Comparison of ENCODE assay signal across 17 cellular contexts in genomic region chr3:172991424-172991996, GRCh38.
DNase-seq lines count a peak whose midpoint lies in the region; ATAC-seq, FAIRE-seq and TF ChIP-seq lines count a peak whose summit lies in the region.
"Had no signal": no experiment of that assay in that cellular context is flagged by ENCODE, and none has a peak within 500 bp of the region (broad histone marks: within the 10 kb centered on the region; RNA-seq: fewer than 3 reads in every experiment).

No MANE protein-coding gene starts in this region.

- H3K9me1 ChIP-seq in K562 (ENCODE audit: control insufficient read depth, insufficient read depth, low read length): no peaks in the 10 kb centered on the region

- FAIRE-seq in K562 (lab: Jason Lieb, UNC): peak; percentile 46
- FAIRE-seq: GM12891, GM18507 had no signal

- POLR2A ChIA-PET in PC-9 (lab: Charles Lee; ENCODE audit: unreplicated experiment) (no interaction called here), K562 (lab: Yijun Ruan, JAX) (interaction anchor here (0.6 to 1.2 kb wide), 2 partner anchors 20 to 45 kb away, joined by 3 read pairs; no protein-coding TSS in a partner anchor)

- H3K79me2 ChIP-seq in PC-9 (ENCODE audit: low read depth): no peaks in the 10 kb centered on the region
- H3K79me2 ChIP-seq in K562 (ENCODE audit: control insufficient read depth, insufficient read depth, low read length): no peaks in the 10 kb centered on the region
- H3K79me2 ChIP-seq in smooth muscle cell (ENCODE audit: low read depth): no peaks in the 10 kb centered on the region

- no peak for DNase-seq in PC-9
- no peak for DNase-seq in K562 (ENCODE audit: extremely low read depth in 1 of 4, low spot score in 3 of 4)
- DNase-seq in smooth muscle cell (lab: John Stamatoyannopoulos, UW; ENCODE audit: unreplicated experiment): no peak
- no peak for DNase-seq in NCI-H187 treated with DMSO at 0.1 percent for 48 hours (lab: John Stamatoyannopoulos, UW)
- no peak for DNase-seq in coronary artery (ENCODE audit: low spot score)
- DNase-seq in sigmoid colon: no peak
- DNase-seq: C1 segment of cervical spinal cord; Calu3; CD4-positive, alpha-beta memory T cell; COR-L47; DMS53; DMS79 treated with DMSO at 0.1 percent for 48 hours; GF-D8; H9 had no signal

- H3K27ac ChIP-seq in PC-9 (no peak overlapping the region), K562 (ENCODE audit: extremely low read depth, low read depth, low read length) (no peak overlapping the region), smooth muscle cell (ENCODE audit: low read depth) (no peak overlapping the region), coronary artery (no peak overlapping the region), sigmoid colon (no peak overlapping the region)

- intact Hi-C loops in PC-9 (cut with micrococcal nuclease; ENCODE audit: unreplicated experiment): no loop called here
- intact Hi-C loops in K562 (cut with micrococcal nuclease): loop anchor here (1.0 kb wide), 1 partner anchor 16 kb away; no protein-coding TSS in a partner anchor
- intact Hi-C loops in sigmoid colon (cut with DNase I): no loop called here

- no peaks in the 10 kb centered on the region for H3K9me2 ChIP-seq in PC-9 (ENCODE audit: insufficient read depth)

- TF ChIP-seq CTCF in PC-9 (conservative IDR thresholded peaks at IDR 0.05) (no peak), K562 (IDR thresholded peaks at IDR 0.05 in 2 of 3, conservative IDR thresholded peaks at IDR 0.05 in 1 of 3; ENCODE audit: insufficient read depth in 2 of 3, low read depth in 1 of 3, low read length in 3 of 3) (no peak), smooth muscle cell (IDR thresholded peaks at IDR 0.05; ENCODE audit: borderline replicate concordance, insufficient read depth, poor library complexity, severe bottlenecking) (no peak), coronary artery (IDR thresholded peaks at IDR 0.05) (no peak), sigmoid colon (IDR thresholded peaks at IDR 0.05) (no peak)

- H2AFZ ChIP-seq in PC-9 (peak overlapping the region; percentile 22; the same call in 1 of the 2 replicates), K562 (ENCODE audit: low read depth, low read length) (peak overlapping the region; percentile 57), smooth muscle cell (ENCODE audit: low read depth) (peak overlapping the region; percentile 44)
- H2AFZ ChIP-seq: GM23338 had no signal

- 0% methylated on average over 3 of the region's 3 CpGs for WGBS in K562 (ENCODE audit: insufficient coverage, low coverage, missing lambda C conversion rate)
- WGBS in smooth muscle cell (ENCODE audit: low lambda C conversion rate): 79% methylated on average over 3 of the region's 3 CpGs
- WGBS in sigmoid colon, 2 donors: 43 to 74% methylated on average over 3 of the region's 3 CpGs

- ATAC-seq in K562: peak; percentile 50
- ATAC-seq: GM23338 had no signal

- H3F3A ChIP-seq in PC-9 (ENCODE audit: insufficient read depth, low read depth): no peaks in the 10 kb centered on the region
- no peaks in the 10 kb centered on the region for H3F3A ChIP-seq in smooth muscle cell (ENCODE audit: low read depth)

- TF ChIP-seq POLR2A in K562 (conservative IDR thresholded peaks at IDR 0.05): no peak
- TF ChIP-seq POLR2A in sigmoid colon (IDR thresholded peaks at IDR 0.05): no peak

- BruUV-seq in PC-9 (replicated peaks; lab: Mats Ljungman, UMichigan): no TSS peak
- BruUV-seq in K562 (replicated peaks; lab: Mats Ljungman, UMichigan): no TSS peak

- CTCF ChIA-PET in PC-9 (lab: Charles Lee) (no interaction called here), K562 (lab: Yijun Ruan, JAX; ENCODE audit: low intra/inter-chr PET ratio) (no interaction called here)

- TF ChIP-seq RAD21 in K562 (CRISPR knock-in tag; conservative IDR thresholded peaks at IDR 0.05 in 1 of 2, IDR thresholded peaks at IDR 0.05 in 1 of 2): no peak

- H3K36me3 ChIP-seq in PC-9 (ENCODE audit: low read depth) (no peaks in the 10 kb centered on the region), K562 (ENCODE audit: control insufficient read depth, insufficient read depth, low read length) (no peaks in the 10 kb centered on the region), smooth muscle cell (ENCODE audit: low read depth) (no peaks in the 10 kb centered on the region), sigmoid colon (no peaks in the 10 kb centered on the region)

- H3K9ac ChIP-seq in K562 (ENCODE audit: insufficient read depth in 1 of 2, low read depth in 2 of 2, low read length in 2 of 2) (peak overlapping the region in 1 of 2 experiments; percentile 5; a peak in 1 of 4 replicates), smooth muscle cell (ENCODE audit: low read depth) (no peak overlapping the region)

- H3K4me3 ChIP-seq in PC-9 (no peak overlapping the region), K562 (no peak overlapping the region), smooth muscle cell (no peak overlapping the region), coronary artery (no peak overlapping the region), sigmoid colon (no peak overlapping the region)
- H3K4me3 ChIP-seq: GM23338 had no signal

- H3K4me1 ChIP-seq in PC-9 (replicated peaks; ENCODE audit: insufficient read depth) (no peaks in the 10 kb centered on the region), K562 (replicated peaks in 1 of 2; ENCODE audit: control insufficient read depth in 2 of 2, insufficient read depth in 2 of 2, low read length in 2 of 2) (peaks cover 0 to 11% of the 10 kb centered on the region in 2 experiments; a peak in 3 of 5 replicates), smooth muscle cell (ENCODE audit: low read depth) (peaks cover 9% of the 10 kb centered on the region), sigmoid colon (no peaks in the 10 kb centered on the region)

- in situ Hi-C loops in K562 (cut with MboI): no loop called here

- peak; percentile 84 for TF ChIP-seq EP300 in K562 (IDR thresholded peaks at IDR 0.05; ENCODE audit: low read length)
- no peak for TF ChIP-seq EP300 in sigmoid colon (IDR thresholded peaks at IDR 0.05)

- H3K9me3 ChIP-seq in PC-9 (ENCODE audit: insufficient read depth, low read depth): no peaks in the 10 kb centered on the region
- no peaks in the 10 kb centered on the region for H3K9me3 ChIP-seq in K562 (replicated peaks; ENCODE audit: control insufficient read depth, insufficient read depth, low read depth, low read length)
- H3K9me3 ChIP-seq in smooth muscle cell (replicated peaks; ENCODE audit: low read depth): no peaks in the 10 kb centered on the region
- no peaks in the 10 kb centered on the region for H3K9me3 ChIP-seq in sigmoid colon

- H4K20me1 ChIP-seq in PC-9 (ENCODE audit: insufficient read depth): no peaks in the 10 kb centered on the region
- H4K20me1 ChIP-seq in K562 (replicated peaks; ENCODE audit: control insufficient read depth, insufficient read depth, low read length): no peaks in the 10 kb centered on the region
- H4K20me1 ChIP-seq in smooth muscle cell (ENCODE audit: low read depth): no peaks in the 10 kb centered on the region

- H3K4me2 ChIP-seq in PC-9 (no peak overlapping the region), K562 (ENCODE audit: insufficient read depth, low read length) (no peak overlapping the region), smooth muscle cell (no peak overlapping the region)
- H3K4me2 ChIP-seq: GM23338 had no signal

- H3K27me3 ChIP-seq in PC-9 (ENCODE audit: insufficient read depth, low read depth) (no peaks in the 10 kb centered on the region), K562 (ENCODE audit: control insufficient read depth in 2 of 2, insufficient read depth in 2 of 2, low read length in 2 of 2) (no peaks in the 10 kb centered on the region), smooth muscle cell (ENCODE audit: low read depth) (no peaks in the 10 kb centered on the region), sigmoid colon (no peaks in the 10 kb centered on the region)

TF ChIP-seq in K562, 482 proteins besides CTCF, POLR2A, EP300 and RAD21 (continues in another document):
- TF ChIP-seq ZEB2 (IDR thresholded peaks at IDR 0.05) (peak; percentile 26; the same call in 1 of the 2 replicates), ATF3 (IDR thresholded peaks at IDR 0.05) (peak; percentile 81; the same call in 1 of the 2 replicates), ATF3 (CRISPR knock-in tag; conservative IDR thresholded peaks at IDR 0.05) (no peak), RCOR1 (IDR thresholded peaks at IDR 0.05; ENCODE audit: borderline replicate concordance in 1 of 2, low read depth in 2 of 2, low read length in 2 of 2) (peak in 1 of 2 experiments; percentile 20; a peak in 1 of 4 replicates), ZFP1 (CRISPR knock-in tag; IDR thresholded peaks at IDR 0.05) (no peak), POLR2H (tag; IDR thresholded peaks at IDR 0.05; ENCODE audit: low read depth) (peak; percentile 36; the same call in 1 of the 2 replicates), ZNF75A (CRISPR knock-in tag; IDR thresholded peaks at IDR 0.05) (no peak), ZFPM2 (CRISPR knock-in tag; IDR thresholded peaks at IDR 0.05) (no peak), ZNF589 (CRISPR knock-in tag; IDR thresholded peaks at IDR 0.05; ENCODE audit: low read depth) (no peak), SETDB1 (IDR thresholded peaks at IDR 0.05; ENCODE audit: low read length) (no peak), PYGO2 (tag; IDR thresholded peaks at IDR 0.05) (no peak), ELF2 (CRISPR knock-in tag; IDR thresholded peaks at IDR 0.05) (no peak), ATF1 (CRISPR knock-in tag; IDR thresholded peaks at IDR 0.05) (no peak), ATF1 (tag; IDR thresholded peaks at IDR 0.05) (no peak)
- TF ChIP-seq, protein P1, sequence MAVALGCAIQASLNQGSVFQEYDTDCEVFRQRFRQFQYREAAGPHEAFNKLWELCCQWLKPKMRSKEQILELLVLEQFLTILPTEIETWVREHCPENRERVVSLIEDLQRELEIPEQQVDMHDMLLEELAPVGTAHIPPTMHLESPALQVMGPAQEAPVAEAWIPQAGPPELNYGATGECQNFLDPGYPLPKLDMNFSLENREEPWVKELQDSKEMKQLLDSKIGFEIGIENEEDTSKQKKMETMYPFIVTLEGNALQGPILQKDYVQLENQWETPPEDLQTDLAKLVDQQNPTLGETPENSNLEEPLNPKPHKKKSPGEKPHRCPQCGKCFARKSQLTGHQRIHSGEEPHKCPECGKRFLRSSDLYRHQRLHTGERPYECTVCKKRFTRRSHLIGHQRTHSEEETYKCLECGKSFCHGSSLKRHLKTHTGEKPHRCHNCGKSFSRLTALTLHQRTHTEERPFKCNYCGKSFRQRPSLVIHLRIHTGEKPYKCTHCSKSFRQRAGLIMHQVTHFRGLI (CRISPR knock-in tag; IDR thresholded peaks at IDR 0.05): no peak
